9 cellular contexts compared by ENCODE assay signal in genomic region chr18:61901334-61901986, GRCh38. TPM values are rescaled to one million over a fixed set of nuclear protein-coding genes. Genes with fewer than 3 reads are reported as not detected.
A peak's percentile ranks its signal among the peaks of the same experiment; 100 is the strongest.
DNase-seq lines count a peak whose midpoint lies in the region; ATAC-seq and TF ChIP-seq lines count a peak whose summit lies in the region.
"Had no signal": no experiment of that assay in that cellular context is flagged by ENCODE, and none has a peak within 500 bp of the region (broad histone marks: within the 10 kb centered on the region; RNA-seq: fewer than 3 reads in every experiment).

No MANE protein-coding gene starts in this region.

- H3K27ac Mint-ChIP-seq in activated naive CD8-positive, alpha-beta T cell treated with anti-CD3 and anti-CD28 coated beads for 36 hours: no peak overlapping the region
- H3K27ac Mint-ChIP-seq: dendritic cell treated with granulocyte-macrophage colony-stimulating factor and Interleukin-4, amounts not matched to agents 40 ng/mL and 50 ng/mL, for 4 days had no signal

- H3K4ac ChIP-seq in IMR-90 (ENCODE audit: low read depth, low read length): peak overlapping the region; percentile 55; the same call in 1 of the 2 replicates

- H3K4me3 Mint-ChIP-seq in activated naive CD8-positive, alpha-beta T cell treated with anti-CD3 and anti-CD28 coated beads for 36 hours: no peak overlapping the region
- H3K4me3 Mint-ChIP-seq: dendritic cell treated with granulocyte-macrophage colony-stimulating factor and Interleukin-4, amounts not matched to agents 40 ng/mL and 50 ng/mL, for 4 days had no signal

- 0 out of 2 replicates have a peak, but pooled peaks cover 5% of the 10 kb centered on the region for H3K9me1 ChIP-seq in IMR-90 (ENCODE audit: insufficient read depth, low read length)

- H3K4me1 ChIP-seq in GM23248 (ENCODE audit: insufficient read depth) (peaks cover 6% of the 10 kb centered on the region; the same call in 1 of the 2 replicates), IMR-90 (ENCODE audit: control insufficient read depth, insufficient read depth, low read length) (peaks cover 2% of the 10 kb centered on the region; the same call in 1 of the 2 replicates), gastrocnemius medialis (no peaks in the 10 kb centered on the region)

- ATAC-seq in IMR-90 (ENCODE audit: low read depth) (peak; percentile 94), left cardiac atrium (peak; percentile 62 to 90), gastrocnemius medialis (peak; percentile 56 to 80)

- H3F3A ChIP-seq in GM23248 (ENCODE audit: insufficient read depth): no peaks in the 10 kb centered on the region

- H3K36me3 ChIP-seq in GM23248 (ENCODE audit: low read depth) (no peaks in the 10 kb centered on the region), IMR-90 (ENCODE audit: control insufficient read depth, insufficient read depth, low read length) (no peaks in the 10 kb centered on the region), gastrocnemius medialis (no peaks in the 10 kb centered on the region)

- CTCF ChIA-PET in IMR-90 (lab: Yijun Ruan, JAX): no interaction called here

- H3K27me3 ChIP-seq in GM23248 (replicated peaks; ENCODE audit: insufficient read depth) (no peaks in the 10 kb centered on the region), IMR-90 (ENCODE audit: control insufficient read depth, insufficient read depth, low read length) (no peaks in the 10 kb centered on the region), gastrocnemius medialis (no peaks in the 10 kb centered on the region)

- TF ChIP-seq POLR2A in IMR-90 (IDR thresholded peaks at IDR 0.05; ENCODE audit: low read depth, low read length) (no peak), gastrocnemius medialis (IDR thresholded peaks at IDR 0.05) (no peak)

- H3K4me3 ChIP-seq in GM23248: no peak overlapping the region
- H3K4me3 ChIP-seq in IMR-90 (ENCODE audit: insufficient read depth, low read depth, low read length): no peak overlapping the region
- no peak overlapping the region for H3K4me3 ChIP-seq in gastrocnemius medialis

- 23% methylated on average over 5 of the region's 5 CpGs for WGBS in GM23248 (ENCODE audit: low coverage in 1 of 2, low lambda C conversion rate in 2 of 2, missing lambda C conversion rate in 2 of 2), 2 experiments
- 0% methylated on average over 1 of the region's 5 CpGs; no CpG with 5 or more reads in 1 of the 2 experiments for WGBS in IMR-90 (ENCODE audit: extremely low coverage in 2 of 2, insufficient read length in 1 of 2), 2 experiments

- no peak overlapping the region for H4K5ac ChIP-seq in IMR-90 (ENCODE audit: low read depth, low read length)

- H4K91ac ChIP-seq in IMR-90 (ENCODE audit: insufficient read depth, low read depth, low read length): no peak overlapping the region

- peak overlapping the region in 1 of 2 experiments; percentile 33; a peak in 1 of 4 replicates for H4K8ac ChIP-seq in IMR-90 (ENCODE audit: low read depth in 2 of 2, low read length in 2 of 2)

- 0 out of 2 replicates have a peak overlapping the region, but pooled peaks have one; percentile 39 for H3K23ac ChIP-seq in IMR-90 (ENCODE audit: low read depth, low read length)

- H3K79me1 ChIP-seq in IMR-90 (ENCODE audit: low read depth in 1 of 2, low read length in 2 of 2): no peaks in the 10 kb centered on the region

- H3K9me3 ChIP-seq in GM23248 (ENCODE audit: low read depth) (no peaks in the 10 kb centered on the region), IMR-90 (ENCODE audit: control insufficient read depth, insufficient read depth, low read length) (no peaks in the 10 kb centered on the region), gastrocnemius medialis (no peaks in the 10 kb centered on the region)

- no peak overlapping the region for H3K9ac ChIP-seq in GM23248
- H3K9ac ChIP-seq in IMR-90 (ENCODE audit: low read depth, low read length): no peak overlapping the region

- H3K9me2 ChIP-seq in GM23248 (ENCODE audit: insufficient read depth): no peaks in the 10 kb centered on the region

- H3K56ac ChIP-seq in IMR-90 (ENCODE audit: extremely low read depth, insufficient read depth, low read length): no peak overlapping the region

- H3K18ac ChIP-seq in IMR-90 (ENCODE audit: low read depth, low read length): no peak overlapping the region

- H3K36me3 Mint-ChIP-seq in activated naive CD8-positive, alpha-beta T cell treated with anti-CD3 and anti-CD28 coated beads for 36 hours: no peaks in the 10 kb centered on the region

- no TSS peak for BruUV-seq in IMR-90 (replicated peaks; lab: Mats Ljungman, UMichigan)

- POLR2A ChIA-PET in IMR-90 (lab: Charles Lee; ENCODE audit: unreplicated experiment): no interaction called here

- H3K14ac ChIP-seq in IMR-90 (replicated peaks; ENCODE audit: low read depth, low read length): 0 out of 2 replicates have a peak overlapping the region, but pooled peaks have one; percentile 54

- H3K4me1 Mint-ChIP-seq in activated naive CD8-positive, alpha-beta T cell treated with anti-CD3 and anti-CD28 coated beads for 36 hours: no peaks in the 10 kb centered on the region

- DNase-seq in NCI-H2107 treated with DMSO at 0.1 percent for 48 hours (lab: John Stamatoyannopoulos, UW; ENCODE audit: unreplicated experiment) (peak; percentile 60), NCI-H2107 (lab: John Stamatoyannopoulos, UW) (no peak), GM23248 (peak; percentile 70), IMR-90 (peak; percentile 53), RKO (ENCODE audit: low spot score) (peak; percentile 75), left cardiac atrium (no peak), gastrocnemius medialis (no peak)
- peak; percentile 26 for DNase-seq in activated naive CD8-positive, alpha-beta T cell treated with anti-CD3 and anti-CD28 coated beads for 36 hours

- no peak overlapping the region for H2AK5ac ChIP-seq in IMR-90 (ENCODE audit: low read depth, low read length)

- peak; percentile 76 for TF ChIP-seq RAD21 in IMR-90 (IDR thresholded peaks at IDR 0.05; ENCODE audit: low read length)

- H3K27ac ChIP-seq in GM23248 (no peak overlapping the region), IMR-90 (ENCODE audit: insufficient read depth, low read length) (no peak overlapping the region), gastrocnemius medialis (no peak overlapping the region)

- peak overlapping the region; percentile 30; the same call in 1 of the 2 replicates for H2BK120ac ChIP-seq in IMR-90 (ENCODE audit: low read depth, low read length)

- peaks cover 49% of the 10 kb centered on the region for H3K27me3 Mint-ChIP-seq in activated naive CD8-positive, alpha-beta T cell treated with anti-CD3 and anti-CD28 coated beads for 36 hours

- H4K20me1 ChIP-seq in GM23248 (ENCODE audit: insufficient read depth) (no peaks in the 10 kb centered on the region), IMR-90 (ENCODE audit: insufficient read depth, low read length) (no peaks in the 10 kb centered on the region)

- intact Hi-C loops in IMR-90 (cut with micrococcal nuclease) (loop anchor here (2.0 kb wide), 1 partner anchor 229 kb away; no protein-coding TSS in a partner anchor), left cardiac atrium (cut with DNase I) (loop anchor here (2.0 to 10.0 kb wide), 5 partner anchors 231 to 357 kb away; no protein-coding TSS in a partner anchor), gastrocnemius medialis (cut with DNase I; ENCODE audit: low total_unique reads) (no loop called here)

- H3K4me2 ChIP-seq in GM23248 (ENCODE audit: unreplicated experiment): no peak overlapping the region
- no peak overlapping the region for H3K4me2 ChIP-seq in IMR-90 (ENCODE audit: low read depth, low read length)

- H3K79me2 ChIP-seq in GM23248 (ENCODE audit: insufficient read depth): no peaks in the 10 kb centered on the region

- H3K9me3 Mint-ChIP-seq in activated naive CD8-positive, alpha-beta T cell treated with anti-CD3 and anti-CD28 coated beads for 36 hours: no peaks in the 10 kb centered on the region
- H3K9me3 Mint-ChIP-seq: dendritic cell treated with granulocyte-macrophage colony-stimulating factor and Interleukin-4, amounts not matched to agents 40 ng/mL and 50 ng/mL, for 4 days had no signal

- peak overlapping the region; percentile 73; the same call in 1 of the 3 replicates for H2BK15ac ChIP-seq in IMR-90 (ENCODE audit: low read depth, low read length)

- in situ Hi-C loops in GM23248 (cut with MboI) (loop anchor here (10.0 kb wide), 2 partner anchors 213 to 267 kb away; no protein-coding TSS in a partner anchor), IMR-90 (cut with MboI; ENCODE audit: low sequenced_read_pairs) (no loop called here), gastrocnemius medialis (cut with MboI; ENCODE audit: low sequenced_read_pairs in 4 of 4) (loop anchor here in 1 of 4 donors (10.0 to 25.0 kb wide), 2 partner anchors 236 to 267 kb away; no protein-coding TSS in a partner anchor)

- H2AFZ ChIP-seq in GM23248: no peak overlapping the region
- peak overlapping the region; percentile 85 for H2AFZ ChIP-seq in IMR-90 (replicated peaks; ENCODE audit: low read length, poor library complexity)

- H2BK5ac ChIP-seq in IMR-90 (ENCODE audit: low read depth, low read length, poor library complexity, severe bottlenecking): no peak overlapping the region

- TF ChIP-seq CTCF in IMR-90 (conservative IDR thresholded peaks at IDR 0.05; ENCODE audit: low read depth, low read length) (peak; percentile 76), gastrocnemius medialis (IDR thresholded peaks at IDR 0.05 in 4 of 5, conservative IDR thresholded peaks at IDR 0.05 in 1 of 5) (peak; percentile 40 to 81 (median 63))

- dilution Hi-C loops in IMR-90 (cut with HindIII; ENCODE audit: low sequenced_read_pairs, unreplicated experiment): no loop called here

- H2AK9ac ChIP-seq in IMR-90 (replicated peaks; ENCODE audit: low read depth, low read length, poor library complexity): peak overlapping the region; percentile 84

- H2BK20ac ChIP-seq in IMR-90 (ENCODE audit: low read depth, low read length): no peak overlapping the region

TF ChIP-seq in IMR-90, 13 proteins besides CTCF, POLR2A, EP300 and RAD21:
- TF ChIP-seq RCOR1 (IDR thresholded peaks at IDR 0.05; ENCODE audit: insufficient replicate concordance, low read length) (no peak), SMC3 (IDR thresholded peaks at IDR 0.05; ENCODE audit: low read depth, low read length) (peak; percentile 83)

RNA-seq across cellular contexts. Expression of gene RNF152, which starts 8.7 kb away (rescaled TPM):
- 5.4 and 11.3 TPM in 2 replicates for total RNA-seq in GM23248 (2014; rRNA removed; shearing (Covaris generic))
- polyA plus RNA-seq in GM23248 (2016; fragmentation: Nextera tagmentation; extraction: Ambion mirVana) (1.9 and 2.3 TPM in 2 replicates), IMR-90 (2012; rRNA removed) (7.5 and 8.3 TPM in 2 replicates)
- total RNA-seq in IMR-90 (2012; rRNA removed) (18.5 and 18.9 TPM in 2 replicates), left cardiac atrium (10 to 100 TPM; 11.0 to 11.8 TPM), gastrocnemius medialis (1 to 10 TPM; 1.7 to 6.8 (median 4.4) TPM)
- 3.1 and 9.0 TPM in 2 replicates for polyA plus RNA-seq in IMR-90 (2012; cell fraction: cytosol; rRNA removed)
- polyA plus RNA-seq in IMR-90 (2012; cell fraction: nucleus; rRNA removed; ENCODE audit: low replicate concordance): 5.7 and 10.6 TPM in 2 replicates
- total RNA-seq in activated naive CD8-positive, alpha-beta T cell treated with anti-CD3 and anti-CD28 coated beads for 36 hours: under 1 TPM; 0.10 to 0.42 TPM

Comparison
In these comparisons a context has a peak if more than half of its experiments do, and no peak if none do; other contexts are left out.
1. DNase-seq: peak in NCI-H2107 treated with DMSO at 0.1 percent for 48 hours (single experiment), GM23248 (single experiment), IMR-90 (single experiment), RKO (single experiment) and activated naive CD8-positive, alpha-beta T cell treated with anti-CD3 and anti-CD28 coated beads for 36 hours (single experiment); none in NCI-H2107 (single experiment), left cardiac atrium (single experiment) and gastrocnemius medialis (0 of 2).
2. Peak in every context shown above with its lines, with median percentiles within 50 percentile points of each other: ATAC-seq.